8 cellular contexts compared by ENCODE assay signal in the genomic region with DNA sequence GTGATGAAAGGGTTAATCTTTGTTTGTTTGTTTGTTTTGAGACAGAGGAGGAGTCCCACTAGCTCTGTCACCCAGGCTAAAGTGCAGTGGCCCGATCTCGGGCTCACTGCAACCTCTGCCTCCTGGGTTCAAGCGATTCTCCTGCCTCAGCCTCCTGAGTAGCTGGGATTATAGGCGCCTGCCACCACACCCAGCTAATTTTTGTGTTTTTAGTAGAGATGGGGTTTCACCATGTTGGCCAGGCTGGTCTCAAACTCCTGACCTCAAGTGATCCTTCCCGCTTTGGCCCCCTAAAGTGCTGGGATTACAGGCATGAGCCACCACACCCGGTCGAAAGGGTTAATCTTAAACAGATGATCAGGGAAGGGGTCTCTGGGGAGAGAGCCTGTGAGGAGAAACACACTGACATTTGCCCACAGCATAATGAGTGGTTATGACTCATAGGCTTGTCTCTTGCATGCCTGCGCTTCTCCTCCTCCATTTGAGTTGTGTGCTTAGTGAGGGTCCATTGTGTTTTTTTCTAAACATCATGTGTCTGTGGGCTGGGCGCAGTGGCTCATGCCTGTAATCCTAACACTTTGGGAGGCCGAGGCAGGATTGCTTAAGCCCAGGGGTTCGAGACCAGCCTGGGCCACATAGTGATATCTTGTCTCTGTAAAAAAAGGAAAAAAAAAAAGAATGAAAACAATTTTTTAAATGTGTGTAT. TPM values are rescaled to one million over a fixed set of nuclear protein-coding genes. Genes with fewer than 3 reads are reported as not detected.
DNase-seq lines count a peak whose midpoint lies in the region; ATAC-seq and TF ChIP-seq lines count a peak whose summit lies in the region.
"Not testable (repeated sequence)": the region's sequence is repeated elsewhere in the genome, so short reads cannot be mapped to it uniquely, and the experiment has no call there.
"Had no signal": no experiment of that assay in that cellular context is flagged by ENCODE, and none has a peak within 500 bp of the region (broad histone marks: within the 10 kb centered on the region; RNA-seq: fewer than 3 reads in every experiment).

No MANE protein-coding gene starts in this region.

- intact Hi-C loops in IMR-90 (cut with micrococcal nuclease): not testable (repeated sequence)
- intact Hi-C loops in activated CD4-positive, alpha-beta T cell treated with anti-CD3 and anti-CD28 coated beads for 36 hours (cut with DNase I, micrococcal nuclease): loop anchor here in 1 of 2 experiments (2.0 kb wide), 1 partner anchor 723 kb away; a partner anchor contains a TSS

- H2BK120ac ChIP-seq in IMR-90 (ENCODE audit: low read depth, low read length): peak overlapping the region; percentile 53; the same call in 1 of the 2 replicates

- TF ChIP-seq POLR2A in IMR-90 (IDR thresholded peaks at IDR 0.05; ENCODE audit: low read depth, low read length): not testable (repeated sequence)

- 35% methylated on average over 5 of the region's 11 CpGs; no CpG with 5 or more reads in 1 of the 2 experiments for WGBS in IMR-90 (ENCODE audit: extremely low coverage in 2 of 2, insufficient read length in 1 of 2), 2 experiments

- CTCF ChIA-PET in IMR-90 (lab: Yijun Ruan, JAX): not testable (repeated sequence)
- CTCF ChIA-PET in activated CD4-positive, alpha-beta T cell treated with anti-CD3 and anti-CD28 coated beads for 36 hours (lab: Charles Lee): interaction anchor here (0.9 kb wide), 2 partner anchors 12 to 46 kb away, joined by 3 read pairs; no protein-coding TSS in a partner anchor

- not testable (repeated sequence) for H4K20me1 ChIP-seq in IMR-90 (ENCODE audit: insufficient read depth, low read length)

- H3K18ac ChIP-seq in IMR-90 (ENCODE audit: low read depth, low read length): not testable (repeated sequence)

- H4K8ac ChIP-seq in IMR-90 (ENCODE audit: low read depth in 2 of 2, low read length in 2 of 2): not testable (repeated sequence)

- H3K4ac ChIP-seq in IMR-90 (ENCODE audit: low read depth, low read length): not testable (repeated sequence)

- not testable (repeated sequence) for H3K4me1 ChIP-seq in IMR-90 (ENCODE audit: control insufficient read depth, insufficient read depth, low read length)

- not testable (repeated sequence) for H3K27me3 ChIP-seq in IMR-90 (ENCODE audit: control insufficient read depth, insufficient read depth, low read length); brain microvascular endothelial cell (replicated peaks)

- H2BK15ac ChIP-seq in IMR-90 (ENCODE audit: low read depth, low read length): not testable (repeated sequence)

- 0 out of 2 replicates have a peak overlapping the region, but pooled peaks have one; percentile 33 for H2BK20ac ChIP-seq in IMR-90 (ENCODE audit: low read depth, low read length)

- H3K9me3 ChIP-seq in IMR-90 (ENCODE audit: control insufficient read depth, insufficient read depth, low read length): not testable (repeated sequence)

- peak overlapping the region; percentile 58 for H3K4me3 Mint-ChIP-seq in activated CD4-positive, alpha-beta T cell treated with anti-CD3 and anti-CD28 coated beads for 36 hours
- peak overlapping the region; percentile 60 for H3K4me3 Mint-ChIP-seq in osteocyte (ENCODE audit: unreplicated experiment)

- H3K23ac ChIP-seq in IMR-90 (ENCODE audit: low read depth, low read length): not testable (repeated sequence)

- not testable (repeated sequence) for H3K4me2 ChIP-seq in IMR-90 (ENCODE audit: low read depth, low read length)

- H3K9me3 Mint-ChIP-seq in activated CD4-positive, alpha-beta T cell treated with anti-CD3 and anti-CD28 coated beads for 36 hours (ENCODE audit: low read depth); osteocyte (ENCODE audit: unreplicated experiment): not testable (repeated sequence)

- not testable (repeated sequence) for H3K9me1 ChIP-seq in IMR-90 (ENCODE audit: insufficient read depth, low read length)

- not testable (repeated sequence) for BruUV-seq in IMR-90 (replicated peaks; lab: Mats Ljungman, UMichigan)

- peak overlapping the region; percentile 61 for H2AFZ ChIP-seq in IMR-90 (replicated peaks; ENCODE audit: low read length, poor library complexity)

- not testable (repeated sequence) for H3K4me3 ChIP-seq in IMR-90 (ENCODE audit: insufficient read depth, low read depth, low read length); brain microvascular endothelial cell (ENCODE audit: low read depth, low read length)

- not testable (repeated sequence) for TF ChIP-seq RAD21 in IMR-90 (IDR thresholded peaks at IDR 0.05; ENCODE audit: low read length)

- H3K4me1 Mint-ChIP-seq in activated CD4-positive, alpha-beta T cell treated with anti-CD3 and anti-CD28 coated beads for 36 hours: peaks cover 14% of the 10 kb centered on the region
- peaks cover 25% of the 10 kb centered on the region for H3K4me1 Mint-ChIP-seq in osteocyte (ENCODE audit: unreplicated experiment)

- in situ Hi-C loops in IMR-90 (cut with MboI; ENCODE audit: low sequenced_read_pairs); brain microvascular endothelial cell (cut with HindIII; ENCODE audit: low pct_ligation_motif_present, low sequenced_read_pairs): not testable (repeated sequence)

- H3K9ac ChIP-seq in IMR-90 (ENCODE audit: low read depth, low read length): not testable (repeated sequence)

- H3K79me1 ChIP-seq in IMR-90 (ENCODE audit: low read depth in 1 of 2, low read length in 2 of 2): peaks cover 11 to 29% of the 10 kb centered on the region in 2 experiments; a peak in 3 of 4 replicates

- peak overlapping the region; percentile 43 for H2BK5ac ChIP-seq in IMR-90 (ENCODE audit: low read depth, low read length, poor library complexity, severe bottlenecking)

- not testable (repeated sequence) for TF ChIP-seq CTCF in IMR-90 (conservative IDR thresholded peaks at IDR 0.05; ENCODE audit: low read depth, low read length); brain microvascular endothelial cell (IDR thresholded peaks at IDR 0.05; ENCODE audit: low read depth, low read length, missing control alignments); osteocyte (IDR thresholded peaks at IDR 0.05)

- not testable (repeated sequence) for H2AK5ac ChIP-seq in IMR-90 (ENCODE audit: low read depth, low read length)

- not testable (repeated sequence) for H3K36me3 ChIP-seq in IMR-90 (ENCODE audit: control insufficient read depth, insufficient read depth, low read length); brain microvascular endothelial cell (replicated peaks)

- peak overlapping the region; percentile 17 for H2AK9ac ChIP-seq in IMR-90 (replicated peaks; ENCODE audit: low read depth, low read length, poor library complexity)

- peak; percentile 65 for ATAC-seq in IMR-90 (ENCODE audit: low read depth)
- not testable (repeated sequence) for ATAC-seq in activated CD4-positive, alpha-beta T cell treated with anti-CD3 and anti-CD28 coated beads for 36 hours

- H3K27ac Mint-ChIP-seq in activated CD4-positive, alpha-beta T cell treated with anti-CD3 and anti-CD28 coated beads for 36 hours: not testable (repeated sequence)
- H3K27ac Mint-ChIP-seq in osteocyte (ENCODE audit: unreplicated experiment): peak overlapping the region; percentile 91

- not testable (repeated sequence) for H3K36me3 Mint-ChIP-seq in activated CD4-positive, alpha-beta T cell treated with anti-CD3 and anti-CD28 coated beads for 36 hours (ENCODE audit: low read depth); osteocyte (ENCODE audit: unreplicated experiment)

- H3K27ac ChIP-seq in IMR-90 (ENCODE audit: insufficient read depth, low read length) (peak overlapping the region; percentile 3; the same call in 1 of the 2 replicates), brain microvascular endothelial cell (peak overlapping the region; percentile 74)

- H3K56ac ChIP-seq in IMR-90 (ENCODE audit: extremely low read depth, insufficient read depth, low read length): not testable (repeated sequence)

- POLR2A ChIA-PET in IMR-90 (lab: Charles Lee; ENCODE audit: unreplicated experiment); activated CD4-positive, alpha-beta T cell treated with anti-CD3 and anti-CD28 coated beads for 36 hours (lab: Charles Lee): not testable (repeated sequence)

- not testable (repeated sequence) for H3K27me3 Mint-ChIP-seq in activated CD4-positive, alpha-beta T cell treated with anti-CD3 and anti-CD28 coated beads for 36 hours; osteocyte (ENCODE audit: unreplicated experiment)

- H3K14ac ChIP-seq in IMR-90 (replicated peaks; ENCODE audit: low read depth, low read length): not testable (repeated sequence)

- H4K5ac ChIP-seq in IMR-90 (ENCODE audit: low read depth, low read length): not testable (repeated sequence)

- peak; percentile 95 for DNase-seq in EH (ENCODE audit: low read depth)
- peak; percentile 96 for DNase-seq in IMR-90
- DNase-seq in NCI-H82 treated with DMSO at 0.1 percent for 48 hours (lab: John Stamatoyannopoulos, UW; ENCODE audit: unreplicated experiment): peak; percentile 3
- DNase-seq in activated CD4-positive, alpha-beta T cell treated with anti-CD3 and anti-CD28 coated beads for 36 hours: peak; percentile 13
- DNase-seq in brain microvascular endothelial cell: peak; percentile 98
- DNase-seq in foreskin melanocyte: peak; percentile 97
- peak; percentile 89 for DNase-seq in osteocyte (ENCODE audit: extremely low spot score, unreplicated experiment)

- dilution Hi-C loops in IMR-90 (cut with HindIII; ENCODE audit: low sequenced_read_pairs, unreplicated experiment): not testable (repeated sequence)

- not testable (repeated sequence) for H4K91ac ChIP-seq in IMR-90 (ENCODE audit: insufficient read depth, low read depth, low read length)

TF ChIP-seq in IMR-90, 13 proteins besides CTCF, POLR2A, EP300 and RAD21 (continues in another document):
- peak; percentile 94 for TF ChIP-seq FOS (IDR thresholded peaks at IDR 0.05; ENCODE audit: low read depth, low read length)

RNA-seq across cellular contexts. Expression of a gene that starts 1.8 kb away (rescaled TPM):
- 8.8 and 20.3 TPM in 2 replicates for total RNA-seq in IMR-90 (2012; rRNA removed)
- polyA plus RNA-seq in IMR-90 (2012; rRNA removed): 17.4 and 19.4 TPM in 2 replicates
- 4.0 and 6.7 TPM in 2 replicates for polyA plus RNA-seq in IMR-90 (2012; cell fraction: cytosol; rRNA removed)
- 2.3 and 8.4 TPM in 2 replicates for polyA plus RNA-seq in IMR-90 (2012; cell fraction: nucleus; rRNA removed; ENCODE audit: low replicate concordance)
- total RNA-seq in activated CD4-positive, alpha-beta T cell treated with anti-CD3 and anti-CD28 coated beads for 36 hours: 1 to 10 TPM; 4.5 to 5.1 TPM
- total RNA-seq in osteocyte: 22.6 and 24.5 TPM in 2 replicates

RNA-seq across cellular contexts. Expression of a gene that starts 13.4 kb away (rescaled TPM):
- total RNA-seq in IMR-90 (2012; rRNA removed) (3.6 and 7.5 TPM in 2 replicates), osteocyte (2.7 and 2.8 TPM in 2 replicates)
- polyA plus RNA-seq in IMR-90 (2012; rRNA removed): 2.1 and 2.7 TPM in 2 replicates
- 1.5 and 1.6 TPM in 2 replicates for polyA plus RNA-seq in IMR-90 (2012; cell fraction: cytosol; rRNA removed)
- 0.78 and 4.2 TPM in 2 replicates for polyA plus RNA-seq in IMR-90 (2012; cell fraction: nucleus; rRNA removed; ENCODE audit: low replicate concordance)
- 1 to 10 TPM; 1.1 to 1.5 TPM for total RNA-seq in activated CD4-positive, alpha-beta T cell treated with anti-CD3 and anti-CD28 coated beads for 36 hours

RNA-seq across cellular contexts. Expression of a gene that starts 18.7 kb away (rescaled TPM):
- not detected in 2 replicates for total RNA-seq in IMR-90 (2012; rRNA removed)
- not detected in 2 replicates for polyA plus RNA-seq in IMR-90 (2012; rRNA removed)
- not detected in 2 replicates for polyA plus RNA-seq in IMR-90 (2012; cell fraction: cytosol; rRNA removed)
- not detected in 2 replicates for polyA plus RNA-seq in IMR-90 (2012; cell fraction: nucleus; rRNA removed; ENCODE audit: low replicate concordance)
- total RNA-seq in activated CD4-positive, alpha-beta T cell treated with anti-CD3 and anti-CD28 coated beads for 36 hours: not detected
- not detected in 2 replicates for total RNA-seq in osteocyte
- total RNA-seq: mononuclear cell had no signal

Comparison
In these comparisons a context has a peak if more than half of its experiments do, and no peak if none do; other contexts are left out.
1. DNase-seq: peak in every context shown above with its lines; median percentile 98 in brain microvascular endothelial cell; 97 in foreskin melanocyte; 96 in IMR-90; 95 in EH; 89 in osteocyte; 13 in activated CD4-positive, alpha-beta T cell treated with anti-CD3 and anti-CD28 coated beads for 36 hours; 3 in NCI-H82 treated with DMSO at 0.1 percent for 48 hours.